Comparison of ENCODE assay signal across 8 cellular contexts in the genomic region with DNA sequence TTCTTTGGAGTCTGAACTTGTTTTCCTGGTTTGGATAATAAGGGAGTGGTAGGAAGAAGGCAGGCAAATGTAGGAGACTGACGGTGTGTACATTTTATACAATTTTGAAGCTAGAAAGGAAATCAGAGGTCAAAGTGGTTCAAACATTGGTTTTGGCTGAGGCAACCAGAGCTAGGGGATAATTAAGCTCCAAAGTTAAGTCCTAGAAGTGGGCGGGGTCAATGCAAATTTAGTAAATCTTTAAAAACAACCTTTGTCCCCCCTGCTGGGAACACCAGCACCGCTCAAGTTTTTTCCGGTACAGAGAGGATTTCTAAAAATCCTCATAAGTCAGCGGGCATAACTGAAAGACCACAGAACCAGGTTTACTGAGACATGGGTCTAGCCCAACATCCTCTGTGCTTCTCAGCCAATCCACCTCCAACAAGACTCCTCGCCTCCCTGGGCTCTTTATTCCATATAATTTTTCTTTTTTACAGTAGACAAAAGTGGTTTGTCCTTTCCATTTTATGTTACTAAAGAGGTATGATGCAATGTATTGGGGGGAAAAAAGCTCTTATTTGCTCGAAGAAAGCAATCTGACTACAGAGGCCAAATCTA. TPM values are rescaled to one million over a fixed set of nuclear protein-coding genes. Genes with fewer than 3 reads are reported as not detected.
A peak's percentile ranks its signal among the peaks of the same experiment; 100 is the strongest.
DNase-seq lines count a peak whose midpoint lies in the region; ATAC-seq and TF ChIP-seq lines count a peak whose summit lies in the region.

No MANE protein-coding gene starts in this region.

- H3K36me3 ChIP-seq in DND-41 (ENCODE audit: insufficient read depth, low read length) (peaks cover 13% of the 10 kb centered on the region), neuron (ENCODE audit: insufficient read depth, low read length) (peaks cover 17% of the 10 kb centered on the region)

- no peak for TF ChIP-seq CTCF in DND-41 (IDR thresholded peaks at IDR 0.05; ENCODE audit: borderline replicate concordance, extremely low read depth, low read length, poor library complexity, severe bottlenecking)
- TF ChIP-seq CTCF in WI38 (IDR thresholded peaks at IDR 0.05; ENCODE audit: low read depth, low read length), result no peak

- H3K79me2 ChIP-seq in DND-41 (ENCODE audit: insufficient read depth, low read length), result peaks cover 85% of the 10 kb centered on the region

- peak overlapping the region; percentile 94 for H3K27ac ChIP-seq in DND-41 (ENCODE audit: low read length)

- H3K4me1 ChIP-seq in DND-41 (ENCODE audit: insufficient read depth, low read length) (peaks cover 55% of the 10 kb centered on the region), neuron (ENCODE audit: insufficient read depth, low read length) (peaks cover 36% of the 10 kb centered on the region)

- DNase-seq in DND-41 (peak; percentile 52), HT1080 (ENCODE audit: low read depth) (peak; percentile 52), fibroblast of gingiva (ENCODE audit: low read depth) (peak; percentile 31), NCI-H1694 treated with DMSO at 0.1 percent for 48 hours (lab: John Stamatoyannopoulos, UW) (no peak), NCI-H1417 treated with DMSO at 0.1 percent for 48 hours (lab: John Stamatoyannopoulos, UW) (no peak)

- peak overlapping the region; percentile 90 for H3K9ac ChIP-seq in DND-41 (ENCODE audit: low read depth, low read length)

- H2AFZ ChIP-seq in DND-41 (ENCODE audit: low read depth, low read length), result no peak overlapping the region
- H2AFZ ChIP-seq in neuron (ENCODE audit: low read depth, low read length), result no peak overlapping the region

- peak overlapping the region; percentile 33 to 63 for H3K4me3 ChIP-seq in DND-41 (ENCODE audit: low read depth in 1 of 2, low read length in 2 of 2)
- H3K4me3 ChIP-seq in WI38 (ENCODE audit: low read depth, low read length), result peak overlapping the region; percentile 87
- H3K4me3 ChIP-seq in neuron (ENCODE audit: low read length), result peak overlapping the region; percentile 84

- peaks cover 32% of the 10 kb centered on the region; the same call in 1 of the 2 replicates for H4K20me1 ChIP-seq in DND-41 (ENCODE audit: insufficient read depth, low read length)

- peak overlapping the region; percentile 76 for H3K4me2 ChIP-seq in DND-41 (ENCODE audit: insufficient read depth, low read length)

- H3K27me3 ChIP-seq in DND-41 (ENCODE audit: insufficient read depth, low read length, poor library complexity) (no peaks in the 10 kb centered on the region), neuron (ENCODE audit: insufficient read depth, low read length) (no peaks in the 10 kb centered on the region)

- H3K9me3 ChIP-seq in DND-41 (ENCODE audit: insufficient read depth, low read length, severe bottlenecking) (no peaks in the 10 kb centered on the region), neuron (ENCODE audit: low read length) (no peaks in the 10 kb centered on the region)

- ATAC-seq in DND-41 (ENCODE audit: insufficient read depth, low read depth) (no peak), GM18858 (IDR thresholded peaks at IDR 0.05; ENCODE audit: unreplicated experiment) (no peak)

RNA-seq across cellular contexts. Expression of a gene that starts 1.7 kb away (rescaled TPM):
- total RNA-seq in HT1080 (2014; rRNA removed; shearing (Covaris generic)), result 126 and 132 TPM in 2 replicates
- 103 and 116 TPM in 2 replicates for polyA plus RNA-seq in HT1080 (2015; cell fraction: cytosol; rRNA removed)
- polyA plus RNA-seq in HT1080 (2015; cell fraction: nucleus; rRNA removed), result 157 TPM in 2 replicates

RNA-seq across cellular contexts. Expression of a gene that starts 2.0 kb away (rescaled TPM):
- total RNA-seq in HT1080 (2014; rRNA removed; shearing (Covaris generic)), result 36.8 and 40.6 TPM in 2 replicates
- 27.8 and 30.2 TPM in 2 replicates for polyA plus RNA-seq in HT1080 (2015; cell fraction: cytosol; rRNA removed)
- polyA plus RNA-seq in HT1080 (2015; cell fraction: nucleus; rRNA removed), result 21.6 and 23.0 TPM in 2 replicates

Comparison
In these comparisons a context has a peak if more than half of its experiments do, and no peak if none do; other contexts are left out.
1. DNase-seq: peak in DND-41 (single experiment), HT1080 (single experiment) and fibroblast of gingiva (single experiment); none in NCI-H1694 treated with DMSO at 0.1 percent for 48 hours (single experiment) and NCI-H1417 treated with DMSO at 0.1 percent for 48 hours (single experiment).
2. Peak in every context shown above with its lines, with median percentiles within 50 percentile points of each other: H3K4me3 ChIP-seq.